ENCODE assay signal across 1 cellular context in genomic region chr5:139186752-139187326, GRCh38.
TF ChIP-seq lines count a peak whose summit lies in the region.

No MANE protein-coding gene starts in this region.

TF ChIP-seq in GM12878, 131 proteins besides CTCF, POLR2A, EP300 and RAD21 (continued from another document):
- no peak for TF ChIP-seq E4F1 (IDR thresholded peaks at IDR 0.05; ENCODE audit: borderline replicate concordance, partially characterized antibody)
- TF ChIP-seq PAX8 (IDR thresholded peaks at IDR 0.05): no peak
- no peak for TF ChIP-seq ZZZ3 (IDR thresholded peaks at IDR 0.05; ENCODE audit: control insufficient read depth, insufficient read length, low read depth)
- no peak for TF ChIP-seq RAD51 (IDR thresholded peaks at IDR 0.05)
- TF ChIP-seq NFXL1 (IDR thresholded peaks at IDR 0.05; ENCODE audit: borderline replicate concordance): no peak
- TF ChIP-seq CBX5 (IDR thresholded peaks at IDR 0.05; ENCODE audit: low read depth): no peak
- no peak for TF ChIP-seq PML (IDR thresholded peaks at IDR 0.05; ENCODE audit: low read length)
- no peak for TF ChIP-seq MYC (IDR thresholded peaks at IDR 0.05; ENCODE audit: insufficient read depth, insufficient read length, insufficient replicate concordance, low read length, severe bottlenecking)
- TF ChIP-seq CEBPB (IDR thresholded peaks at IDR 0.05; ENCODE audit: borderline replicate concordance in 1 of 2, low read depth in 2 of 2, low read length in 2 of 2): no peak
